Comparison of ENCODE assay signal across 10 cellular contexts in genomic region chr19:38417146-38417543, GRCh38. TPM values are rescaled to one million over a fixed set of nuclear protein-coding genes. Genes with fewer than 3 reads are reported as not detected.
DNase-seq lines count a peak whose midpoint lies in the region; ATAC-seq, FAIRE-seq and TF ChIP-seq lines count a peak whose summit lies in the region.
"Had no signal": no experiment of that assay in that cellular context is flagged by ENCODE, and none has a peak within 500 bp of the region (broad histone marks: within the 10 kb centered on the region; RNA-seq: fewer than 3 reads in every experiment).

No MANE protein-coding gene starts in this region.

- DNase-seq in A549 (ENCODE audit: low read depth in 1 of 2, low spot score in 1 of 2) (no peak), GM23338 (ENCODE audit: low spot score) (no peak), immature natural killer cell (no peak), occipital lobe (lab: John Stamatoyannopoulos, UW) (no peak), HT-29 (ENCODE audit: low spot score) (no peak), stomach (no peak), dedifferentiated amniotic fluid mesenchymal stem cell (ENCODE audit: extremely low spot score) (no peak)
- DNase-seq: brain microvascular endothelial cell had no signal

- H3F3A ChIP-seq in GM23338 (replicated peaks; ENCODE audit: low read depth), result 0 out of 2 replicates have a peak, but pooled peaks cover 13% of the 10 kb centered on the region

- TF ChIP-seq POLR2A in A549 (IDR thresholded peaks at IDR 0.05; ENCODE audit: low read length), result no peak
- TF ChIP-seq POLR2A in stomach (IDR thresholded peaks at IDR 0.05), result no peak

- peak overlapping the region; percentile 98; the same call in 1 of the 2 replicates for H2AFZ ChIP-seq in GM23338

- H3K36me3 Mint-ChIP-seq in GM23338 (ENCODE audit: low read depth), result no peaks in the 10 kb centered on the region; the same call in 2 of the 3 replicates
- H3K36me3 Mint-ChIP-seq in activated T-helper 17 cell treated with anti-CD3 and anti-CD28 coated beads, Interleukin-2, amount 50 U/mL, for 72 hours (ENCODE audit: low read depth), result peaks cover 24% of the 10 kb centered on the region
- no peaks in the 10 kb centered on the region for H3K36me3 Mint-ChIP-seq in immature natural killer cell

- peaks cover 9% of the 10 kb centered on the region; the same call in 2 of the 3 replicates for H3K4me1 ChIP-seq in A549
- peaks cover 6% of the 10 kb centered on the region; the same call in 1 of the 2 replicates for H3K4me1 ChIP-seq in GM23338 (ENCODE audit: insufficient read depth)
- H3K4me1 ChIP-seq in stomach, result peaks cover 0 to 13% (median 11%) of the 10 kb centered on the region in 4 donors

- peaks cover 10% of the 10 kb centered on the region; the same call in 1 of the 2 replicates for H3K27me3 ChIP-seq in GM23338 (ENCODE audit: insufficient read depth)
- H3K27me3 ChIP-seq in stomach, result peaks cover 0 to 56% (median 23%) of the 10 kb centered on the region in 3 donors
- H3K27me3 ChIP-seq: brain microvascular endothelial cell had no signal

- intact Hi-C loops in stomach (cut with DNase I; ENCODE audit: low total_unique reads), result no loop called here

- H3K27ac Mint-ChIP-seq in GM23338, result no peak overlapping the region
- peak overlapping the region; percentile 92 for H3K27ac Mint-ChIP-seq in activated T-helper 17 cell treated with anti-CD3 and anti-CD28 coated beads, Interleukin-2, amount 50 U/mL, for 72 hours
- H3K27ac Mint-ChIP-seq in immature natural killer cell, result peak overlapping the region in 3 of 6 donors; percentile 6 to 72 (median 71)

- H3K4me1 Mint-ChIP-seq in GM23338 (peaks cover 12% of the 10 kb centered on the region), immature natural killer cell (peaks cover 17 to 20% of the 10 kb centered on the region in 2 donors)
- peaks cover 23% of the 10 kb centered on the region for H3K4me1 Mint-ChIP-seq in activated T-helper 17 cell treated with anti-CD3 and anti-CD28 coated beads, Interleukin-2, amount 50 U/mL, for 72 hours

- H3K27me3 Mint-ChIP-seq in GM23338 (ENCODE audit: insufficient read depth, low read depth, poor library complexity), result peaks cover 25% of the 10 kb centered on the region
- H3K27me3 Mint-ChIP-seq in activated T-helper 17 cell treated with anti-CD3 and anti-CD28 coated beads, Interleukin-2, amount 50 U/mL, for 72 hours, result no peaks in the 10 kb centered on the region
- peaks cover 0 to 6% (median 4%) of the 10 kb centered on the region in 3 donors for H3K27me3 Mint-ChIP-seq in immature natural killer cell (ENCODE audit: low read depth in 3 of 3)

- POLR2A ChIA-PET in A549 (lab: Yijun Ruan, JAX), result no interaction called here

- 82% methylated on average over 8 of the region's 8 CpGs for WGBS in A549 (ENCODE audit: missing lambda C conversion rate)
- 73 to 81% (median 75%) methylated on average over 8 of the region's 8 CpGs for WGBS in stomach, 5 donors

- no peaks in the 10 kb centered on the region for H3K36me3 ChIP-seq in GM23338 (ENCODE audit: insufficient read depth)
- H3K36me3 ChIP-seq in stomach, result peaks cover 0 to 13% (median 0%) of the 10 kb centered on the region in 4 donors
- H3K36me3 ChIP-seq: brain microvascular endothelial cell had no signal

- peak overlapping the region in 1 of 2 experiments; percentile 77; a peak in 2 of 6 replicates for H3K27ac ChIP-seq in A549
- H3K27ac ChIP-seq in GM23338 (ENCODE audit: low read depth), result no peak overlapping the region
- H3K27ac ChIP-seq in stomach, result peak overlapping the region in 1 of 5 donors; percentile 70
- H3K27ac ChIP-seq: brain microvascular endothelial cell, epithelial cell of prostate had no signal

- no peaks in the 10 kb centered on the region for H3K9me3 Mint-ChIP-seq in GM23338
- no peaks in the 10 kb centered on the region for H3K9me3 Mint-ChIP-seq in activated T-helper 17 cell treated with anti-CD3 and anti-CD28 coated beads, Interleukin-2, amount 50 U/mL, for 72 hours
- H3K9me3 Mint-ChIP-seq in immature natural killer cell, result no peaks in the 10 kb centered on the region

- CTCF ChIA-PET in A549 (lab: Yijun Ruan, JAX), result interaction anchor here (0.7 to 8.0 kb wide), 5 partner anchors 9 to 559 kb away, joined by 3 to 153 read pairs (median 4); partner anchors contain the start of gene FAM98C

- no peak for TF ChIP-seq CTCF in A549 (IDR thresholded peaks at IDR 0.05)
- no peak for TF ChIP-seq CTCF in GM23338 (conservative IDR thresholded peaks at IDR 0.05; ENCODE audit: low read depth in 2 of 2)
- no peak for TF ChIP-seq CTCF in stomach (IDR thresholded peaks at IDR 0.05)

- no peaks in the 10 kb centered on the region for H3K79me2 ChIP-seq in GM23338 (replicated peaks; ENCODE audit: insufficient read depth)

- TF ChIP-seq EP300 in A549 (IDR thresholded peaks at IDR 0.05), result no peak
- no peak for TF ChIP-seq EP300 in stomach (IDR thresholded peaks at IDR 0.05)

- no peak for TF ChIP-seq RAD21 in A549 (conservative IDR thresholded peaks at IDR 0.05 in 1 of 2, IDR thresholded peaks at IDR 0.05 in 1 of 2)

- H3K9me2 ChIP-seq in GM23338 (ENCODE audit: insufficient read depth), result no peaks in the 10 kb centered on the region

- H3K4me3 Mint-ChIP-seq in GM23338 (peak overlapping the region; percentile 80), immature natural killer cell (peak overlapping the region; percentile 72 to 84 (median 77))
- H3K4me3 Mint-ChIP-seq in activated T-helper 17 cell treated with anti-CD3 and anti-CD28 coated beads, Interleukin-2, amount 50 U/mL, for 72 hours, result peak overlapping the region; percentile 83

- H3K4me2 ChIP-seq in A549 (peak overlapping the region; percentile 89), GM23338 (peak overlapping the region; percentile 87)

- ATAC-seq in A549 (no peak), GM23338 (no peak)
- no peak for ATAC-seq in activated T-helper 17 cell treated with anti-CD3 and anti-CD28 coated beads, Interleukin-2, amount 50 U/mL, for 72 hours (replicated peaks)

- no peaks in the 10 kb centered on the region for H4K20me1 ChIP-seq in GM23338 (replicated peaks; ENCODE audit: insufficient read depth)

- H3K4me3 ChIP-seq in A549 (no peak overlapping the region; the same call in 2 of the 3 replicates), GM23338 (peak overlapping the region; percentile 66), stomach (no peak overlapping the region)

- H3K9me3 ChIP-seq in A549 (no peaks in the 10 kb centered on the region), stomach (no peaks in the 10 kb centered on the region)

- FAIRE-seq in A549 (lab: Jason Lieb, UNC), result no peak

RNA-seq across cellular contexts. Expression of gene RASGRP4, which starts 8.9 kb away (rescaled TPM):
- polyA plus RNA-seq in A549 (2011; rRNA removed) (0.13 and 0.22 TPM in 2 replicates), A549 (2017; fragmentation: RNase III; extraction: RNeasy Plus Mini Kit Qiagen cat#74134 plus additional on column Dnase treatment) (0.09 to 0.30 TPM (median 0.18 TPM) in 3 replicates), GM23338 (2016; fragmentation: Nextera tagmentation; extraction: Ambion mirVana) (1.5 and 1.6 TPM in 2 replicates), immature natural killer cell (under 1 TPM in 2 of 3 donors, not detected in 1; 0.20 to 0.78 TPM), stomach (1 to 10 TPM in 2 of 3 donors, under 1 TPM in 1; 0.40 to 1.8 (median 1.5) TPM)
- polyA plus RNA-seq in A549 (2012; cell fraction: cytosol; rRNA removed), result 0.13 and 0.18 TPM in 2 replicates
- polyA plus RNA-seq in A549 (2012; cell fraction: nucleus; rRNA removed), result 0.04 and 0.10 TPM in 2 replicates
- polyA minus RNA-seq in A549 (2011; rRNA and poly(A)+ RNA removed), result 0.12 TPM in 1 of 2 replicates, not detected in the other
- total RNA-seq in GM23338 (2014; rRNA removed; shearing (Covaris generic)), result 3.6 and 4.1 TPM in 2 replicates
- 10 to 100 TPM; 21.8 to 39.4 TPM for total RNA-seq in activated T-helper 17 cell treated with anti-CD3 and anti-CD28 coated beads, Interleukin-2, amount 50 U/mL, for 72 hours
- total RNA-seq in occipital lobe (0.16 TPM), stomach (1 to 10 TPM in 2 of 5 donors, under 1 TPM in 1, not detected in 2; 0.55 to 8.4 (median 4.0) TPM)
- total RNA-seq in HT-29 (2014; rRNA removed; shearing (Covaris generic)), result not detected in 2 replicates

RNA-seq across cellular contexts. Expression of gene FAM98C, which starts 14.3 kb away (rescaled TPM):
- 12.8 and 13.8 TPM in 2 replicates for polyA plus RNA-seq in A549 (2011; rRNA removed)
- 36.5 and 42.2 TPM in 2 replicates for polyA plus RNA-seq in A549 (2012; cell fraction: cytosol; rRNA removed)
- 70.9 and 89.2 TPM in 2 replicates for polyA plus RNA-seq in A549 (2012; cell fraction: nucleus; rRNA removed)
- 19.5 to 20.4 TPM (median 20.1 TPM) in 3 replicates for polyA plus RNA-seq in A549 (2017; fragmentation: RNase III; extraction: RNeasy Plus Mini Kit Qiagen cat#74134 plus additional on column Dnase treatment)
- polyA minus RNA-seq in A549 (2011; rRNA and poly(A)+ RNA removed), result 7.9 and 13.8 TPM in 2 replicates
- total RNA-seq in GM23338 (2014; rRNA removed; shearing (Covaris generic)), result 4.3 and 5.7 TPM in 2 replicates
- polyA plus RNA-seq in GM23338 (2016; fragmentation: Nextera tagmentation; extraction: Ambion mirVana), result 7.6 and 8.0 TPM in 2 replicates
- total RNA-seq in activated T-helper 17 cell treated with anti-CD3 and anti-CD28 coated beads, Interleukin-2, amount 50 U/mL, for 72 hours, result 10 to 100 TPM; 26.1 to 63.0 TPM
- 10 to 100 TPM; 15.7 to 29.9 (median 18.5) TPM for polyA plus RNA-seq in immature natural killer cell
- total RNA-seq in occipital lobe, result 8.0 TPM
- total RNA-seq in HT-29 (2014; rRNA removed; shearing (Covaris generic)), result 46.6 and 49.5 TPM in 2 replicates
- total RNA-seq in stomach, result 100 to 1,000 TPM in 1 of 5 donors, 10 to 100 TPM in 3, 1 to 10 TPM in 1; 4.0 to 222 (median 18.7) TPM
- polyA plus RNA-seq in stomach, result 10 to 100 TPM; 18.3 to 40.7 (median 35.1) TPM

RNA-seq across cellular contexts. Expression of gene RYR1, which starts 16.3 kb away (rescaled TPM):
- polyA plus RNA-seq in A549 (2011; rRNA removed) (0.87 and 1.4 TPM in 2 replicates), A549 (2017; fragmentation: RNase III; extraction: RNeasy Plus Mini Kit Qiagen cat#74134 plus additional on column Dnase treatment) (3.1 to 4.5 TPM (median 3.7 TPM) in 3 replicates), GM23338 (2016; fragmentation: Nextera tagmentation; extraction: Ambion mirVana) (4.0 and 4.7 TPM in 2 replicates), immature natural killer cell (under 1 TPM in 1 of 3 donors, not detected in 2; 0.04 TPM), stomach (1 to 10 TPM in 1 of 3 donors, under 1 TPM in 2; 0.46 to 3.6 (median 0.68) TPM)
- 1.2 and 1.7 TPM in 2 replicates for polyA plus RNA-seq in A549 (2012; cell fraction: cytosol; rRNA removed)
- 0.38 and 1.1 TPM in 2 replicates for polyA plus RNA-seq in A549 (2012; cell fraction: nucleus; rRNA removed)
- polyA minus RNA-seq in A549 (2011; rRNA and poly(A)+ RNA removed), result 1.2 and 1.5 TPM in 2 replicates
- total RNA-seq in GM23338 (2014; rRNA removed; shearing (Covaris generic)), result 17.3 and 26.7 TPM in 2 replicates
- 10 to 100 TPM; 13.2 to 41.5 TPM for total RNA-seq in activated T-helper 17 cell treated with anti-CD3 and anti-CD28 coated beads, Interleukin-2, amount 50 U/mL, for 72 hours
- total RNA-seq in occipital lobe (4.5 TPM), stomach (10 to 100 TPM in 1 of 5 donors, 1 to 10 TPM in 2, under 1 TPM in 2; under 0.01 to 10.7 (median 1.7) TPM)
- 0.94 TPM in 1 of 2 replicates, not detected in the other for total RNA-seq in HT-29 (2014; rRNA removed; shearing (Covaris generic))

RNA-seq across cellular contexts. Expression of gene SPRED3, which starts 28.6 kb away (rescaled TPM):
- 3.0 and 3.5 TPM in 2 replicates for polyA plus RNA-seq in A549 (2011; rRNA removed)
- 2.3 and 2.6 TPM in 2 replicates for polyA plus RNA-seq in A549 (2012; cell fraction: cytosol; rRNA removed)
- 11.1 and 12.9 TPM in 2 replicates for polyA plus RNA-seq in A549 (2012; cell fraction: nucleus; rRNA removed)
- 2.6 to 3.6 TPM (median 2.8 TPM) in 3 replicates for polyA plus RNA-seq in A549 (2017; fragmentation: RNase III; extraction: RNeasy Plus Mini Kit Qiagen cat#74134 plus additional on column Dnase treatment)
- polyA minus RNA-seq in A549 (2011; rRNA and poly(A)+ RNA removed), result 4.0 and 8.1 TPM in 2 replicates
- 3.9 TPM in 2 replicates for total RNA-seq in GM23338 (2014; rRNA removed; shearing (Covaris generic))
- polyA plus RNA-seq in GM23338 (2016; fragmentation: Nextera tagmentation; extraction: Ambion mirVana), result 10.7 and 11.6 TPM in 2 replicates
- total RNA-seq in activated T-helper 17 cell treated with anti-CD3 and anti-CD28 coated beads, Interleukin-2, amount 50 U/mL, for 72 hours, result 10 to 100 TPM in 1 of 2 donors, 1 to 10 TPM in 1; 1.8 to 14.4 TPM
- polyA plus RNA-seq in immature natural killer cell, result not detected
- 1.4 TPM for total RNA-seq in occipital lobe
- total RNA-seq in HT-29 (2014; rRNA removed; shearing (Covaris generic)), result 0.13 and 3.2 TPM in 2 replicates
- total RNA-seq in stomach, result 1 to 10 TPM in 2 of 5 donors, not detected in 3; 1.7 to 3.6 TPM
- polyA plus RNA-seq in stomach, result under 1 TPM in 2 of 3 donors, not detected in 1; 0.12 to 0.33 TPM

RNA-seq across cellular contexts. Expression of gene GGN, which starts 29.3 kb away (rescaled TPM):
- not detected in 2 replicates for polyA plus RNA-seq in A549 (2011; rRNA removed)
- polyA plus RNA-seq in A549 (2012; cell fraction: cytosol; rRNA removed), result 0.08 and 0.22 TPM in 2 replicates
- 0.11 and 0.23 TPM in 2 replicates for polyA plus RNA-seq in A549 (2012; cell fraction: nucleus; rRNA removed)
- 0.33 to 0.66 TPM (median 0.46 TPM) in 3 replicates for polyA plus RNA-seq in A549 (2017; fragmentation: RNase III; extraction: RNeasy Plus Mini Kit Qiagen cat#74134 plus additional on column Dnase treatment)
- not detected in 2 replicates for polyA minus RNA-seq in A549 (2011; rRNA and poly(A)+ RNA removed)
- total RNA-seq in GM23338 (2014; rRNA removed; shearing (Covaris generic)), result 0.14 and 0.70 TPM in 2 replicates
- 1.5 and 2.6 TPM in 2 replicates for polyA plus RNA-seq in GM23338 (2016; fragmentation: Nextera tagmentation; extraction: Ambion mirVana)
- under 1 TPM in 1 of 2 donors, not detected in 1; 0.95 TPM for total RNA-seq in activated T-helper 17 cell treated with anti-CD3 and anti-CD28 coated beads, Interleukin-2, amount 50 U/mL, for 72 hours
- not detected for polyA plus RNA-seq in immature natural killer cell
- 0.62 TPM for total RNA-seq in occipital lobe
- 0.26 and 0.41 TPM in 2 replicates for total RNA-seq in HT-29 (2014; rRNA removed; shearing (Covaris generic))
- not detected for total RNA-seq in stomach
- under 1 TPM in 2 of 3 donors, not detected in 1; 0.19 to 0.30 TPM for polyA plus RNA-seq in stomach
